In genomic region chr12:112602150-112602549, GRCh38 we compare ENCODE assay signal across 15 cellular contexts.
DNase-seq lines count a peak whose midpoint lies in the region; TF ChIP-seq lines count a peak whose summit lies in the region.
"Had no signal": no experiment of that assay in that cellular context is flagged by ENCODE, and none has a peak within 500 bp of the region (broad histone marks: within the 10 kb centered on the region; RNA-seq: fewer than 3 reads in every experiment).

No MANE protein-coding gene starts in this region.

- H3K36me3 ChIP-seq in HUES48 (ENCODE audit: control insufficient read depth, insufficient read depth, low read length) (no peaks in the 10 kb centered on the region), ectodermal cell (ENCODE audit: control insufficient read depth, insufficient read depth, low read length) (no peaks in the 10 kb centered on the region), brain microvascular endothelial cell (replicated peaks) (no peaks in the 10 kb centered on the region)
- H3K36me3 ChIP-seq: MG63, Peyer's patch had no signal

- no peaks in the 10 kb centered on the region for H3K9me3 ChIP-seq in HUES48 (ENCODE audit: control insufficient read depth, insufficient read depth, low read length)
- H3K9me3 ChIP-seq in ectodermal cell (ENCODE audit: control insufficient read depth, low read length) = no peaks in the 10 kb centered on the region
- H3K9me3 ChIP-seq: MG63, Peyer's patch had no signal

- H3K27ac ChIP-seq in HUES48 (ENCODE audit: low read depth, low read length) (peak overlapping the region; percentile 77), ectodermal cell (ENCODE audit: insufficient read depth, low read depth, low read length, poor library complexity, severe bottlenecking) (peak overlapping the region; percentile 76), brain microvascular endothelial cell (no peak overlapping the region)
- H3K27ac ChIP-seq: Peyer's patch had no signal

- H3K9ac ChIP-seq in HUES48 (ENCODE audit: low read depth, low read length) = no peak overlapping the region

- WGBS in ectodermal cell, 2 experiments = 0% methylated on average over 2 to 3 of the region's 3 CpGs

- TF ChIP-seq CTCF in brain microvascular endothelial cell (IDR thresholded peaks at IDR 0.05; ENCODE audit: low read depth, low read length, missing control alignments) = no peak

- in situ Hi-C loops in brain microvascular endothelial cell (cut with HindIII; ENCODE audit: low pct_ligation_motif_present, low sequenced_read_pairs) = no loop called here

- H3K4me1 ChIP-seq in HUES48 (ENCODE audit: control insufficient read depth, insufficient read depth, low read length) (peaks cover 19% of the 10 kb centered on the region), ectodermal cell (ENCODE audit: control insufficient read depth, insufficient read depth, low read length) (peaks cover 18% of the 10 kb centered on the region)
- H3K4me1 ChIP-seq: Peyer's patch had no signal

- H3K4me3 ChIP-seq in HUES48 (ENCODE audit: low read depth, low read length) (no peak overlapping the region), ectodermal cell (ENCODE audit: insufficient read depth, low read depth, low read length) (no peak overlapping the region), brain microvascular endothelial cell (ENCODE audit: low read depth, low read length) (no peak overlapping the region)
- H3K4me3 ChIP-seq: K562, MG63, Peyer's patch had no signal

- peak; percentile 85 for DNase-seq in ELF-1 (ENCODE audit: low read depth, low spot score)
- DNase-seq in iPS-NIHi7 (ENCODE audit: extremely low spot score) = peak; percentile 41
- no peak for DNase-seq in 8988T
- no peak for DNase-seq in brain microvascular endothelial cell
- no peak for DNase-seq in NCI-H82 (lab: John Stamatoyannopoulos, UW)
- DNase-seq in superior temporal gyrus (ENCODE audit: extremely low spot score) = no peak
- DNase-seq: EL, MG63, NCI-H1417 treated with DMSO at 0.1 percent for 48 hours, NCI-H187, NCI-H748 treated with DMSO at 0.1 percent for 48 hours, Peyer's patch had no signal

- H3K27me3 ChIP-seq in HUES48 (ENCODE audit: control insufficient read depth, insufficient read depth, low read length) (no peaks in the 10 kb centered on the region), ectodermal cell (ENCODE audit: control insufficient read depth, insufficient read depth, low read length, poor library complexity, severe bottlenecking) (no peaks in the 10 kb centered on the region), brain microvascular endothelial cell (replicated peaks) (no peaks in the 10 kb centered on the region)
- H3K27me3 ChIP-seq: MG63, Peyer's patch had no signal

Comparison
In these comparisons a context has a peak if more than half of its experiments do, and no peak if none do; other contexts are left out.
1. DNase-seq: peak in ELF-1 (single experiment) and iPS-NIHi7 (single experiment); none in 8988T (single experiment), brain microvascular endothelial cell (single experiment), NCI-H82 (single experiment) and superior temporal gyrus (single experiment).